ENCODE assay signal across 12 cellular contexts in the genomic region with DNA sequence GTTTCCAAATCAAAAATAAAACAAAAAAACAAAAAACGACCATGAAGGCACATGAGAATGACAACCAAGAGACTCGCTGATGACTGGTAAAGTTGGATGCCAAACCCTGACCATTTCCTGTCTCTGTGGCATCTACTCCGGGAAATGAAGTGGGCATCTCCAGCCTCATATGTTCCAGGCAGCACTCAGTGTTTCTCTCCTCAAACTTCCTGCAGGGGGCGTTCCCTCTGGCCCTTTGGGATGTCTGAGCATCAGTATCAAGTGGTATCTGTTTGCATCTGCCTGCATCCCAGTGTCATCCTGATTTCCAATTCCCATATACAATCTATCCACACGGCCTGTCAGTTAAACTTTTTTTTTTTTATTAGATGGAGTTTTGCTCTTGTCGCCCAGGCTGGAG. TPM values are rescaled to one million over a fixed set of nuclear protein-coding genes. Genes with fewer than 3 reads are reported as not detected.
DNase-seq lines count a peak whose midpoint lies in the region; ATAC-seq, FAIRE-seq and TF ChIP-seq lines count a peak whose summit lies in the region.
"Had no signal": no experiment of that assay in that cellular context is flagged by ENCODE, and none has a peak within 500 bp of the region (broad histone marks: within the 10 kb centered on the region; RNA-seq: fewer than 3 reads in every experiment).

No MANE protein-coding gene starts in this region.

- DNase-seq in Calu3 (no peak), GM13977 (ENCODE audit: low spot score) (no peak), RPMI8226 (peak; percentile 33), germinal center (ENCODE audit: low spot score) (peak; percentile 13), GM19239 (ENCODE audit: insufficient read length, low spot score) (no peak), Right ventricle myocardium inferior (ENCODE audit: missing footprints) (no peak)
- DNase-seq in effector CD4-positive, alpha-beta T cell: no peak
- no peak for DNase-seq in activated CD8-positive, alpha-beta memory T cell treated with anti-CD3 and anti-CD28 coated beads, Interleukin-2, amount 50 U/mL, for 48 hours
- DNase-seq: gastrocnemius medialis; naive thymus-derived CD8-positive, alpha-beta T cell; NCI-H1105 had no signal

- TF ChIP-seq CTCF in Calu3 (IDR thresholded peaks at IDR 0.05; ENCODE audit: unreplicated experiment) (peak; percentile 23), GM13977 (IDR thresholded peaks at IDR 0.05; ENCODE audit: extremely low read depth, insufficient read depth, missing control alignments) (peak; percentile 31)

- CTCF ChIA-PET in Calu3 (lab: Charles Lee): interaction anchor here (1.1 kb wide), 1 partner anchor 36 kb away, joined by 4 read pairs; no protein-coding TSS in a partner anchor

- in situ Hi-C loops in GM13977 (cut with MboI; ENCODE audit: low pct_unique_long_range_greater_than_20kb, low sequenced_read_pairs, unreplicated experiment): no loop called here

- peaks cover 16% of the 10 kb centered on the region for H3K27me3 Mint-ChIP-seq in Calu3 (ENCODE audit: unreplicated experiment)

- BruUV-seq in Calu3 (replicated peaks; lab: Mats Ljungman, UMichigan): no TSS peak

- no peak for FAIRE-seq in GM19239 (lab: Jason Lieb, UNC)

- H3K9me3 Mint-ChIP-seq in Calu3 (ENCODE audit: low read depth, unreplicated experiment): no peaks in the 10 kb centered on the region
- H3K9me3 Mint-ChIP-seq: naive thymus-derived CD8-positive, alpha-beta T cell had no signal

- H3K36me3 Mint-ChIP-seq in Calu3 (ENCODE audit: insufficient read depth, unreplicated experiment): no peaks in the 10 kb centered on the region
- H3K36me3 Mint-ChIP-seq: activated naive CD8-positive, alpha-beta T cell; naive thymus-derived CD8-positive, alpha-beta T cell had no signal

- no peak overlapping the region for H3K4me3 Mint-ChIP-seq in Calu3 (ENCODE audit: low read depth, unreplicated experiment)
- H3K4me3 Mint-ChIP-seq: activated naive CD8-positive, alpha-beta T cell; naive thymus-derived CD8-positive, alpha-beta T cell had no signal

- ATAC-seq in Right ventricle myocardium inferior: no peak
- ATAC-seq: gastrocnemius medialis; naive thymus-derived CD8-positive, alpha-beta T cell had no signal

- H3K27ac Mint-ChIP-seq in Calu3 (ENCODE audit: unreplicated experiment): no peak overlapping the region
- H3K27ac Mint-ChIP-seq: activated naive CD8-positive, alpha-beta T cell; naive thymus-derived CD8-positive, alpha-beta T cell had no signal

- intact Hi-C loops in Calu3 (cut with micrococcal nuclease; ENCODE audit: unreplicated experiment) (no loop called here), Right ventricle myocardium inferior (cut with DNase I) (no loop called here)

- no peaks in the 10 kb centered on the region for H3K4me1 Mint-ChIP-seq in Calu3 (ENCODE audit: low read depth, unreplicated experiment)
- H3K4me1 Mint-ChIP-seq: naive thymus-derived CD8-positive, alpha-beta T cell had no signal

RNA-seq across cellular contexts. Expression of gene SIGLEC12, which starts 9.8 kb away (rescaled TPM):
- total RNA-seq in Calu3 (2022) (not detected in 2 replicates), Right ventricle myocardium inferior (0.19 TPM)
- total RNA-seq: gastrocnemius medialis; naive thymus-derived CD8-positive, alpha-beta T cell had no signal

RNA-seq across cellular contexts. Expression of gene SIGLEC6, which starts 20.1 kb away (rescaled TPM):
- not detected in 2 replicates for total RNA-seq in Calu3 (2022)
- total RNA-seq in Right ventricle myocardium inferior: 0.24 TPM

RNA-seq across cellular contexts. Expression of gene CEACAM18, which starts 33.0 kb away (rescaled TPM):
- total RNA-seq in Calu3 (2022) (not detected in 2 replicates), Right ventricle myocardium inferior (not detected)
- total RNA-seq: gastrocnemius medialis; naive thymus-derived CD8-positive, alpha-beta T cell had no signal

RNA-seq across cellular contexts. Expression of gene SIGLEC8, which starts 53.1 kb away (rescaled TPM):
- total RNA-seq in Calu3 (2022) (not detected in 2 replicates), Right ventricle myocardium inferior (0.08 TPM)
- total RNA-seq: naive thymus-derived CD8-positive, alpha-beta T cell had no signal

RNA-seq across cellular contexts. Expression of gene ZNF175, which starts 59.7 kb away (rescaled TPM):
- 10.2 and 16.1 TPM in 2 replicates for total RNA-seq in Calu3 (2022)
- 7.4 TPM for total RNA-seq in Right ventricle myocardium inferior

Comparison
In these comparisons a context has a peak if more than half of its experiments do, and no peak if none do; other contexts are left out.
1. DNase-seq: peak in RPMI8226 (single experiment) and germinal center (single experiment); none in Calu3 (single experiment), GM13977 (single experiment), GM19239 (single experiment), Right ventricle myocardium inferior (single experiment), effector CD4-positive, alpha-beta T cell (single experiment) and activated CD8-positive, alpha-beta memory T cell treated with anti-CD3 and anti-CD28 coated beads, Interleukin-2, amount 50 U/mL, for 48 hours (single experiment).